8 cellular contexts compared by ENCODE assay signal in the genomic region with DNA sequence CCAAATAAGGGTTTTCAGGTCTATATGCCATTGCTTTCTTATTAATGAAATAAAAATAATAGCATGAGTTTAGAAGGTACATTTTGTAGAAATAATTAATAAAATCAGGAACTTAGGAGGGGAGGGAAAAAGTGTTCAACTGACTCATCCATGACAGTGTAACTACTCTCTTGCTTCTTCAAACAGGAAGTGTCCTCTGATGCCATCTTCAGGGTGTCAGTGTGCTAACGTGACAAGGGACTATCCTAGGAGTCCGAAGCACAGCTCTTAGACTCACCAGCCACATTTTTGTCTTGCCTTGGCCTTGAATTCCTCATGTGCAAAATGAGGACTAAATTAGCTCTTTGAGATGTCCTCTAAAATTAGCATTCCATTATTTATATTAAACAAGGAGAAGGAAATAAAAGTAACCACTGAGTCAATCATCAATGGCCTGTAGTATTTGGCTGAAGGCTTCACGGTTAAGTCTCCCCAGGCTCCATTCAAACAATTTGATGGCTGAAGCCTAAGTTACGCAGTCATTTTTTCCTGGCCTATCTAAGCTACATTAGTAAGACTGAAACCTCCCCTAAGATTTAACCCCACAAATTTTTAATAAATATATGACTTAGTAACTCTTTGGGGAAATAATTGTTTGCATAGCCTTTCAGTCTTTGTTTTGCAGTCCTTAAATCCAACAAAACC.
DNase-seq lines count a peak whose midpoint lies in the region; ATAC-seq and TF ChIP-seq lines count a peak whose summit lies in the region.

No MANE protein-coding gene starts in this region.

- peaks cover 4% of the 10 kb centered on the region; the same call in 1 of the 2 replicates for H3K4me1 ChIP-seq in SJCRH30

- no peaks in the 10 kb centered on the region for H3K4me1 Mint-ChIP-seq in stimulated activated naive CD8-positive, alpha-beta T cell treated with anti-CD3 and anti-CD28 coated beads, Interleukin-15, amount 100 ng/mL, for 72 hours

- H3K4me3 Mint-ChIP-seq in stimulated activated naive CD8-positive, alpha-beta T cell treated with anti-CD3 and anti-CD28 coated beads, Interleukin-15, amount 100 ng/mL, for 72 hours = no peak overlapping the region

- WGBS in lower leg skin, 2 donors = 64 to 75% methylated on average over 4 of the region's 4 CpGs

- no peaks in the 10 kb centered on the region for H3K9me3 ChIP-seq in SJCRH30 (replicated peaks)

- TF ChIP-seq CTCF in lower leg skin (IDR thresholded peaks at IDR 0.05) = no peak

- POLR2A ChIA-PET in HEK293T (lab: Yijun Ruan, JAX) = no interaction called here

- TF ChIP-seq POLR2A in lower leg skin (IDR thresholded peaks at IDR 0.05) = no peak

- no peak overlapping the region for H3K27ac Mint-ChIP-seq in stimulated activated naive CD8-positive, alpha-beta T cell treated with anti-CD3 and anti-CD28 coated beads, Interleukin-15, amount 100 ng/mL, for 72 hours

- H3K27me3 ChIP-seq in SJCRH30 = no peaks in the 10 kb centered on the region

- H3K36me3 ChIP-seq in SJCRH30 = no peaks in the 10 kb centered on the region

- ATAC-seq in GM21825 (IDR thresholded peaks at IDR 0.05; ENCODE audit: unreplicated experiment) = peak; percentile 76
- no peak for ATAC-seq in stimulated activated naive CD8-positive, alpha-beta T cell treated with anti-CD3 and anti-CD28 coated beads, Interleukin-15, amount 100 ng/mL, for 72 hours

- no peaks in the 10 kb centered on the region for H3K9me3 Mint-ChIP-seq in stimulated activated naive CD8-positive, alpha-beta T cell treated with anti-CD3 and anti-CD28 coated beads, Interleukin-15, amount 100 ng/mL, for 72 hours

- intact Hi-C loops in lower leg skin (cut with DNase I; ENCODE audit: low total_unique reads) = no loop called here

- no peak overlapping the region for H3K27ac ChIP-seq in SJCRH30

- peak; percentile 32 for DNase-seq in DMS53 (lab: John Stamatoyannopoulos, UW)
- peak; percentile 82 for DNase-seq in NOMO-1 treated with DMSO at 0.1 percent for 48 hours (lab: John Stamatoyannopoulos, UW; ENCODE audit: unreplicated experiment)
- peak; percentile 18 for DNase-seq in iPS-NIHi11 (ENCODE audit: low spot score)
- DNase-seq in HEK293T (ENCODE audit: extremely low spot score) = no peak
- DNase-seq in SJCRH30 = no peak
- DNase-seq in lower leg skin (ENCODE audit: low spot score in 2 of 2) = no peak
- no peak for DNase-seq in stimulated activated naive CD8-positive, alpha-beta T cell treated with anti-CD3 and anti-CD28 coated beads, Interleukin-15, amount 100 ng/mL, for 72 hours

- H3K4me3 ChIP-seq in SJCRH30 = no peak overlapping the region
- no peak overlapping the region for H3K4me3 ChIP-seq in lower leg skin (ENCODE audit: low read depth, poor library complexity, severe bottlenecking)

- CTCF ChIA-PET in HEK293T (lab: Yijun Ruan, JAX) = no interaction called here

- no peaks in the 10 kb centered on the region for H3K27me3 Mint-ChIP-seq in stimulated activated naive CD8-positive, alpha-beta T cell treated with anti-CD3 and anti-CD28 coated beads, Interleukin-15, amount 100 ng/mL, for 72 hours

TF ChIP-seq in HEK293T, 16 proteins besides CTCF, POLR2A, EP300 and RAD21:
- no peak for TF ChIP-seq FOXM1 (IDR thresholded peaks at IDR 0.05; ENCODE audit: borderline replicate concordance)
- TF ChIP-seq, protein P1, sequence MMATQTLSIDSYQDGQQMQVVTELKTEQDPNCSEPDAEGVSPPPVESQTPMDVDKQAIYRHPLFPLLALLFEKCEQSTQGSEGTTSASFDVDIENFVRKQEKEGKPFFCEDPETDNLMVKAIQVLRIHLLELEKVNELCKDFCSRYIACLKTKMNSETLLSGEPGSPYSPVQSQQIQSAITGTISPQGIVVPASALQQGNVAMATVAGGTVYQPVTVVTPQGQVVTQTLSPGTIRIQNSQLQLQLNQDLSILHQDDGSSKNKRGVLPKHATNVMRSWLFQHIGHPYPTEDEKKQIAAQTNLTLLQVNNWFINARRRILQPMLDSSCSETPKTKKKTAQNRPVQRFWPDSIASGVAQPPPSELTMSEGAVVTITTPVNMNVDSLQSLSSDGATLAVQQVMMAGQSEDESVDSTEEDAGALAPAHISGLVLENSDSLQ (IDR thresholded peaks at IDR 0.05) = no peak
- no peak for TF ChIP-seq CTBP1 (IDR thresholded peaks at IDR 0.05; ENCODE audit: borderline replicate concordance)
- no peak for TF ChIP-seq NFRKB (IDR thresholded peaks at IDR 0.05)
- no peak for TF ChIP-seq LEF1 (IDR thresholded peaks at IDR 0.05; ENCODE audit: borderline replicate concordance)
- TF ChIP-seq ARNT (IDR thresholded peaks at IDR 0.05) = no peak
- TF ChIP-seq ELF4 (IDR thresholded peaks at IDR 0.05) = no peak
- no peak for TF ChIP-seq SUZ12 (IDR thresholded peaks at IDR 0.05)
- TF ChIP-seq SP1 (IDR thresholded peaks at IDR 0.05) = no peak
- TF ChIP-seq BHLHE40 (IDR thresholded peaks at IDR 0.05; ENCODE audit: borderline replicate concordance) = no peak
- TF ChIP-seq HDGF (IDR thresholded peaks at IDR 0.05; ENCODE audit: borderline replicate concordance) = no peak
- no peak for TF ChIP-seq TARDBP (IDR thresholded peaks at IDR 0.05)
- TF ChIP-seq FOXK2 (IDR thresholded peaks at IDR 0.05) = no peak
- no peak for TF ChIP-seq ZNF384 (IDR thresholded peaks at IDR 0.05)

Comparison
In these comparisons a context has a peak if more than half of its experiments do, and no peak if none do; other contexts are left out.
1. DNase-seq: peak in DMS53 (single experiment), NOMO-1 treated with DMSO at 0.1 percent for 48 hours (single experiment) and iPS-NIHi11 (single experiment); none in HEK293T (single experiment), SJCRH30 (0 of 2), lower leg skin (0 of 2) and stimulated activated naive CD8-positive, alpha-beta T cell treated with anti-CD3 and anti-CD28 coated beads, Interleukin-15, amount 100 ng/mL, for 72 hours (0 of 2).